7 cellular contexts compared by ENCODE assay signal in genomic region chr1:228938248-228938891, GRCh38.
A peak's percentile ranks its signal among the peaks of the same experiment; 100 is the strongest.
DNase-seq lines count a peak whose midpoint lies in the region; ATAC-seq lines count a peak whose summit lies in the region.

No MANE protein-coding gene starts in this region.

- H3K4me3 Mint-ChIP-seq in T-helper 2 cell treated with Interferon-gamma antibody and Interleukin-4, amounts not matched to agents 5 μg/mL and 100 μg/mL, for 36 hours = peak overlapping the region; percentile 1

- H3K27me3 Mint-ChIP-seq in T-helper 2 cell treated with Interferon-gamma antibody and Interleukin-4, amounts not matched to agents 5 μg/mL and 100 μg/mL, for 36 hours (ENCODE audit: low read depth) = peaks cover 10% of the 10 kb centered on the region

- peak; percentile 59 to 76 for DNase-seq in Kasumi-1 (lab: John Stamatoyannopoulos, UW)
- no peak for DNase-seq in T-helper 2 cell treated with Interferon-gamma antibody and Interleukin-4, amounts not matched to agents 5 μg/mL and 100 μg/mL, for 36 hours (ENCODE audit: low spot score)
- DNase-seq in hippocampal formation (lab: John Stamatoyannopoulos, UW) = peak; percentile 21 to 53
- DNase-seq in stimulated activated CD8-positive, alpha-beta memory T cell treated with anti-CD3 and anti-CD28 coated beads, Interleukin-4, amount 100 ng/mL, for 48 hours = peak; percentile 31
- DNase-seq in NCI-H1930 (lab: John Stamatoyannopoulos, UW) = no peak

- no peaks in the 10 kb centered on the region for H3K36me3 Mint-ChIP-seq in T-helper 2 cell treated with Interferon-gamma antibody and Interleukin-4, amounts not matched to agents 5 μg/mL and 100 μg/mL, for 36 hours (ENCODE audit: low read depth)

- H3K4me1 Mint-ChIP-seq in T-helper 2 cell treated with Interferon-gamma antibody and Interleukin-4, amounts not matched to agents 5 μg/mL and 100 μg/mL, for 36 hours (ENCODE audit: low read depth) = peaks cover 9% of the 10 kb centered on the region

- H3K27ac Mint-ChIP-seq in T-helper 2 cell treated with Interferon-gamma antibody and Interleukin-4, amounts not matched to agents 5 μg/mL and 100 μg/mL, for 36 hours = no peak overlapping the region

- ATAC-seq in GM21619 (IDR thresholded peaks at IDR 0.05; ENCODE audit: unreplicated experiment) = no peak
- no peak for ATAC-seq in GM21576 (IDR thresholded peaks at IDR 0.05; ENCODE audit: unreplicated experiment)

- H3K9me3 Mint-ChIP-seq in T-helper 2 cell treated with Interferon-gamma antibody and Interleukin-4, amounts not matched to agents 5 μg/mL and 100 μg/mL, for 36 hours = no peaks in the 10 kb centered on the region

Comparison
In these comparisons a context has a peak if more than half of its experiments do, and no peak if none do; other contexts are left out.
1. DNase-seq: peak in Kasumi-1 (2 of 2), hippocampal formation (2 of 2) and stimulated activated CD8-positive, alpha-beta memory T cell treated with anti-CD3 and anti-CD28 coated beads, Interleukin-4, amount 100 ng/mL, for 48 hours (single experiment); none in T-helper 2 cell treated with Interferon-gamma antibody and Interleukin-4, amounts not matched to agents 5 μg/mL and 100 μg/mL, for 36 hours (single experiment) and NCI-H1930 (0 of 2).